Comparison of ENCODE assay signal across 2 cellular contexts in the genomic region with DNA sequence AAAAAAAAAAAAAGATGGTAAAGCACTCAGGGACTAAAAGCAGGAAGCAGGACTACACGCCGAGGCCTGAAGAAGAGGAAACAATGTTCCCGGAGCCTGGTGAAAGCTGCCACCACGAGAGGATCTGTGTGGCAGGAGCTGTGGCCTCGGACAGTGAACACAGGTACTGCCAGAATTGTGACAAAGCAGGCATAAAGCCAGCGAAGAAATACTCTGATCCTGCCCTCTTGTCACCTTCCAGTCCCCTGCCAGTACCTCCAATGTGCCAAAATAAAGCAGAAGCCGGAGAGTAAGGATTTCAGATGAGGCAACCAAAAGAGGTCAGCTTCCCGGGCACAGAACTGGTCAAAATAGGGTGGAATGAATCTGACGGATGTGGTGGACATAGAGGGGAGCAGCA.
TF ChIP-seq lines count a peak whose summit lies in the region.

No MANE protein-coding gene starts in this region.

TF ChIP-seq in liver, 16 proteins besides CTCF, POLR2A, EP300 and RAD21:
- TF ChIP-seq HNF4A (conservative IDR thresholded peaks at IDR 0.05): peak; percentile 84 to 87
- TF ChIP-seq, protein P1, sequence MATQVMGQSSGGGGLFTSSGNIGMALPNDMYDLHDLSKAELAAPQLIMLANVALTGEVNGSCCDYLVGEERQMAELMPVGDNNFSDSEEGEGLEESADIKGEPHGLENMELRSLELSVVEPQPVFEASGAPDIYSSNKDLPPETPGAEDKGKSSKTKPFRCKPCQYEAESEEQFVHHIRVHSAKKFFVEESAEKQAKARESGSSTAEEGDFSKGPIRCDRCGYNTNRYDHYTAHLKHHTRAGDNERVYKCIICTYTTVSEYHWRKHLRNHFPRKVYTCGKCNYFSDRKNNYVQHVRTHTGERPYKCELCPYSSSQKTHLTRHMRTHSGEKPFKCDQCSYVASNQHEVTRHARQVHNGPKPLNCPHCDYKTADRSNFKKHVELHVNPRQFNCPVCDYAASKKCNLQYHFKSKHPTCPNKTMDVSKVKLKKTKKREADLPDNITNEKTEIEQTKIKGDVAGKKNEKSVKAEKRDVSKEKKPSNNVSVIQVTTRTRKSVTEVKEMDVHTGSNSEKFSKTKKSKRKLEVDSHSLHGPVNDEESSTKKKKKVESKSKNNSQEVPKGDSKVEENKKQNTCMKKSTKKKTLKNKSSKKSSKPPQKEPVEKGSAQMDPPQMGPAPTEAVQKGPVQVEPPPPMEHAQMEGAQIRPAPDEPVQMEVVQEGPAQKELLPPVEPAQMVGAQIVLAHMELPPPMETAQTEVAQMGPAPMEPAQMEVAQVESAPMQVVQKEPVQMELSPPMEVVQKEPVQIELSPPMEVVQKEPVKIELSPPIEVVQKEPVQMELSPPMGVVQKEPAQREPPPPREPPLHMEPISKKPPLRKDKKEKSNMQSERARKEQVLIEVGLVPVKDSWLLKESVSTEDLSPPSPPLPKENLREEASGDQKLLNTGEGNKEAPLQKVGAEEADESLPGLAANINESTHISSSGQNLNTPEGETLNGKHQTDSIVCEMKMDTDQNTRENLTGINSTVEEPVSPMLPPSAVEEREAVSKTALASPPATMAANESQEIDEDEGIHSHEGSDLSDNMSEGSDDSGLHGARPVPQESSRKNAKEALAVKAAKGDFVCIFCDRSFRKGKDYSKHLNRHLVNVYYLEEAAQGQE (IDR thresholded peaks at IDR 0.05): peak; percentile 48
- TF ChIP-seq EGR1 (IDR thresholded peaks at IDR 0.05; ENCODE audit: low read depth in 2 of 2): peak in 1 of 2 donors; percentile 67
- TF ChIP-seq YY1 (IDR thresholded peaks at IDR 0.05): peak; percentile 52
- TF ChIP-seq, protein P2, sequence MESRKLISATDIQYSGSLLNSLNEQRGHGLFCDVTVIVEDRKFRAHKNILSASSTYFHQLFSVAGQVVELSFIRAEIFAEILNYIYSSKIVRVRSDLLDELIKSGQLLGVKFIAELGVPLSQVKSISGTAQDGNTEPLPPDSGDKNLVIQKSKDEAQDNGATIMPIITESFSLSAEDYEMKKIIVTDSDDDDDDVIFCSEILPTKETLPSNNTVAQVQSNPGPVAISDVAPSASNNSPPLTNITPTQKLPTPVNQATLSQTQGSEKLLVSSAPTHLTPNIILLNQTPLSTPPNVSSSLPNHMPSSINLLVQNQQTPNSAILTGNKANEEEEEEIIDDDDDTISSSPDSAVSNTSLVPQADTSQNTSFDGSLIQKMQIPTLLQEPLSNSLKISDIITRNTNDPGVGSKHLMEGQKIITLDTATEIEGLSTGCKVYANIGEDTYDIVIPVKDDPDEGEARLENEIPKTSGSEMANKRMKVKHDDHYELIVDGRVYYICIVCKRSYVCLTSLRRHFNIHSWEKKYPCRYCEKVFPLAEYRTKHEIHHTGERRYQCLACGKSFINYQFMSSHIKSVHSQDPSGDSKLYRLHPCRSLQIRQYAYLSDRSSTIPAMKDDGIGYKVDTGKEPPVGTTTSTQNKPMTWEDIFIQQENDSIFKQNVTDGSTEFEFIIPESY (IDR thresholded peaks at IDR 0.05): peak; percentile 62
- peak; percentile 22 for TF ChIP-seq NR2F2 (IDR thresholded peaks at IDR 0.05)
- TF ChIP-seq FOXA1 (IDR thresholded peaks at IDR 0.05): peak; percentile 45
- TF ChIP-seq RXRA (IDR thresholded peaks at IDR 0.05): peak; percentile 89 to 90
- peak in 1 of 2 donors; percentile 57 for TF ChIP-seq GABPA (IDR thresholded peaks at IDR 0.05 in 1 of 2, conservative IDR thresholded peaks at IDR 0.05 in 1 of 2)
- TF ChIP-seq, protein P3, sequence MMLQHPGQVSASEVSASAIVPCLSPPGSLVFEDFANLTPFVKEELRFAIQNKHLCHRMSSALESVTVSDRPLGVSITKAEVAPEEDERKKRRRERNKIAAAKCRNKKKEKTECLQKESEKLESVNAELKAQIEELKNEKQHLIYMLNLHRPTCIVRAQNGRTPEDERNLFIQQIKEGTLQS (IDR thresholded peaks at IDR 0.05): peak; percentile 80
- TF ChIP-seq SP1 (IDR thresholded peaks at IDR 0.05): peak; percentile 79
- peak; percentile 63 to 66 for TF ChIP-seq JUND (IDR thresholded peaks at IDR 0.05)
- no peak for TF ChIP-seq TAF1 (conservative IDR thresholded peaks at IDR 0.05)
- TF ChIP-seq, protein P4, sequence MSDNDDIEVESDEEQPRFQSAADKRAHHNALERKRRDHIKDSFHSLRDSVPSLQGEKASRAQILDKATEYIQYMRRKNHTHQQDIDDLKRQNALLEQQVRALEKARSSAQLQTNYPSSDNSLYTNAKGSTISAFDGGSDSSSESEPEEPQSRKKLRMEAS (IDR thresholded peaks at IDR 0.05): peak; percentile 81
- TF ChIP-seq HNF4G (IDR thresholded peaks at IDR 0.05): peak; percentile 59
- peak; percentile 28 for TF ChIP-seq FOXA2 (IDR thresholded peaks at IDR 0.05)

TF ChIP-seq in HepG2, 621 proteins besides CTCF, POLR2A, EP300 and RAD21:
- TF ChIP-seq ZNF567 (CRISPR knock-in tag; IDR thresholded peaks at IDR 0.05; ENCODE audit: borderline replicate concordance): no peak
- TF ChIP-seq, protein P5, sequence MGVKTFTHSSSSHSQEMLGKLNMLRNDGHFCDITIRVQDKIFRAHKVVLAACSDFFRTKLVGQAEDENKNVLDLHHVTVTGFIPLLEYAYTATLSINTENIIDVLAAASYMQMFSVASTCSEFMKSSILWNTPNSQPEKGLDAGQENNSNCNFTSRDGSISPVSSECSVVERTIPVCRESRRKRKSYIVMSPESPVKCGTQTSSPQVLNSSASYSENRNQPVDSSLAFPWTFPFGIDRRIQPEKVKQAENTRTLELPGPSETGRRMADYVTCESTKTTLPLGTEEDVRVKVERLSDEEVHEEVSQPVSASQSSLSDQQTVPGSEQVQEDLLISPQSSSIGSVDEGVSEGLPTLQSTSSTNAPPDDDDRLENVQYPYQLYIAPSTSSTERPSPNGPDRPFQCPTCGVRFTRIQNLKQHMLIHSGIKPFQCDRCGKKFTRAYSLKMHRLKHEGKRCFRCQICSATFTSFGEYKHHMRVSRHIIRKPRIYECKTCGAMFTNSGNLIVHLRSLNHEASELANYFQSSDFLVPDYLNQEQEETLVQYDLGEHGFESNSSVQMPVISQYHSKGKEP (CRISPR knock-in tag; IDR thresholded peaks at IDR 0.05): no peak
- no peak for TF ChIP-seq ZNF552 (CRISPR knock-in tag; IDR thresholded peaks at IDR 0.05; ENCODE audit: borderline replicate concordance)
- TF ChIP-seq ZNF562 (CRISPR knock-in tag; IDR thresholded peaks at IDR 0.05; ENCODE audit: borderline replicate concordance): no peak
- TF ChIP-seq FOXP1 (IDR thresholded peaks at IDR 0.05): no peak
- TF ChIP-seq FOXP1 (CRISPR knock-in tag; IDR thresholded peaks at IDR 0.05): no peak
- TF ChIP-seq SNRNP70 (IDR thresholded peaks at IDR 0.05; ENCODE audit: low read depth, low read length): no peak
- TF ChIP-seq ZNF3 (CRISPR knock-in tag; IDR thresholded peaks at IDR 0.05): no peak
- no peak for TF ChIP-seq SOX5 (CRISPR knock-in tag; IDR thresholded peaks at IDR 0.05; ENCODE audit: borderline replicate concordance)
- TF ChIP-seq GLI4 (CRISPR knock-in tag; IDR thresholded peaks at IDR 0.05; ENCODE audit: borderline replicate concordance): no peak
- TF ChIP-seq CHD4 (IDR thresholded peaks at IDR 0.05; ENCODE audit: borderline replicate concordance, low read length): no peak
- no peak for TF ChIP-seq PLRG1 (conservative IDR thresholded peaks at IDR 0.05)
- TF ChIP-seq, protein P6, sequence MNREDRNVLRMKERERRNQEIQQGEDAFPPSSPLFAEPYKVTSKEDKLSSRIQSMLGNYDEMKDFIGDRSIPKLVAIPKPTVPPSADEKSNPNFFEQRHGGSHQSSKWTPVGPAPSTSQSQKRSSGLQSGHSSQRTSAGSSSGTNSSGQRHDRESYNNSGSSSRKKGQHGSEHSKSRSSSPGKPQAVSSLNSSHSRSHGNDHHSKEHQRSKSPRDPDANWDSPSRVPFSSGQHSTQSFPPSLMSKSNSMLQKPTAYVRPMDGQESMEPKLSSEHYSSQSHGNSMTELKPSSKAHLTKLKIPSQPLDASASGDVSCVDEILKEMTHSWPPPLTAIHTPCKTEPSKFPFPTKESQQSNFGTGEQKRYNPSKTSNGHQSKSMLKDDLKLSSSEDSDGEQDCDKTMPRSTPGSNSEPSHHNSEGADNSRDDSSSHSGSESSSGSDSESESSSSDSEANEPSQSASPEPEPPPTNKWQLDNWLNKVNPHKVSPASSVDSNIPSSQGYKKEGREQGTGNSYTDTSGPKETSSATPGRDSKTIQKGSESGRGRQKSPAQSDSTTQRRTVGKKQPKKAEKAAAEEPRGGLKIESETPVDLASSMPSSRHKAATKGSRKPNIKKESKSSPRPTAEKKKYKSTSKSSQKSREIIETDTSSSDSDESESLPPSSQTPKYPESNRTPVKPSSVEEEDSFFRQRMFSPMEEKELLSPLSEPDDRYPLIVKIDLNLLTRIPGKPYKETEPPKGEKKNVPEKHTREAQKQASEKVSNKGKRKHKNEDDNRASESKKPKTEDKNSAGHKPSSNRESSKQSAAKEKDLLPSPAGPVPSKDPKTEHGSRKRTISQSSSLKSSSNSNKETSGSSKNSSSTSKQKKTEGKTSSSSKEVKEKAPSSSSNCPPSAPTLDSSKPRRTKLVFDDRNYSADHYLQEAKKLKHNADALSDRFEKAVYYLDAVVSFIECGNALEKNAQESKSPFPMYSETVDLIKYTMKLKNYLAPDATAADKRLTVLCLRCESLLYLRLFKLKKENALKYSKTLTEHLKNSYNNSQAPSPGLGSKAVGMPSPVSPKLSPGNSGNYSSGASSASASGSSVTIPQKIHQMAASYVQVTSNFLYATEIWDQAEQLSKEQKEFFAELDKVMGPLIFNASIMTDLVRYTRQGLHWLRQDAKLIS (CRISPR knock-in tag; IDR thresholded peaks at IDR 0.05): no peak
- TF ChIP-seq ZNF761 (CRISPR knock-in tag; conservative IDR thresholded peaks at IDR 0.05): no peak
- TF ChIP-seq, protein P7, sequence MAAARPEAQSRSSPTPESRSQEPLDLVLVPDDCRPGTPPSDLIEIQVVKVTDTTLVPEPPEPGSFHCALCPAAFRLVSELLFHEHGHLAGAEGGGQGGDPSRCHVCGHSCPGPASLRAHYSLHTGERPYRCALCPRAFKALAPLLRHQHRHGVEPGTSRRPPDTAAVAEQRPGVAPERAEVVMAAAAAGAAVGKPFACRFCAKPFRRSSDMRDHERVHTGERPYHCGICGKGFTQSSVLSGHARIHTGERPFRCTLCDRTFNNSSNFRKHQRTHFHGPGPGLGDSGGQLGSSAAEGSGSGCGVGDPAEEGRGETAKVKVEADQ (CRISPR knock-in tag; IDR thresholded peaks at IDR 0.05; ENCODE audit: borderline replicate concordance): no peak
